Comparison of ENCODE assay signal across 13 cellular contexts in the genomic region with DNA sequence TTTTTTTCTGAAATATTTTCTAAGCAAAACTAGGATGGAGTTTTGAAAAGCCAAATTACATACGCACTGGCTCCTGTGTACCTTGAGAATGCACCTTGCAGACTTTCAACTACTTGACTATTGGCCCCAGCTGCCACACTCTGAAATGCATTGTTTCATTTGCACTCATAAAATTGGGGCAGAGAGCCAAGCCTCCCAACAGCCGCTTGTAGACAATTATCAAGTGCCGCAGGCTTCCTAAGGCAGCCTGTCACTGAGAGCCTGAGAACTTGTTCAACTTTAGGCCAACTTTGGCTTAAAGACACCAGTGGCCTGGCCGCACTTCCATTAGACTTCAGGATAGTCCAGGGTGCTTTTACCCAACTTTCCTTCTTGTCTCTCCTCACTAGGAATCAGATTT.
A peak's percentile ranks its signal among the peaks of the same experiment; 100 is the strongest.
DNase-seq lines count a peak whose midpoint lies in the region; ATAC-seq and TF ChIP-seq lines count a peak whose summit lies in the region.
"Had no signal": no experiment of that assay in that cellular context is flagged by ENCODE, and none has a peak within 500 bp of the region (broad histone marks: within the 10 kb centered on the region; RNA-seq: fewer than 3 reads in every experiment).

No MANE protein-coding gene starts in this region.

- peak; percentile 82 for ATAC-seq in upper lobe of right lung
- ATAC-seq in GM18517 (IDR thresholded peaks at IDR 0.05; ENCODE audit: unreplicated experiment): no peak
- ATAC-seq: natural killer cell, Panc1 had no signal

- H3K36me3 ChIP-seq in left ventricle myocardium inferior (no peaks in the 10 kb centered on the region), upper lobe of right lung (no peaks in the 10 kb centered on the region)
- H3K36me3 ChIP-seq: suprapubic skin had no signal

- DNase-seq in NCI-H748 (lab: John Stamatoyannopoulos, UW; ENCODE audit: unreplicated experiment) (peak; percentile 69), NCI-H748 treated with DMSO at 0.1 percent for 48 hours (lab: John Stamatoyannopoulos, UW) (no peak), NCI-H446 treated with DMSO at 0.1 percent for 48 hours (lab: John Stamatoyannopoulos, UW) (peak; percentile 9), left ventricle myocardium inferior (no peak), upper lobe of right lung (peak; percentile 62), dorsolateral prefrontal cortex (no peak)
- DNase-seq in activated CD4-positive, alpha-beta T cell treated with anti-CD3 and anti-CD28 coated beads for 1 hour: no peak
- DNase-seq: activated gamma-delta T cell treated with Interleukin-2 at 50 U/mL for 16 hours, natural killer cell, SW 1271 had no signal

- intact Hi-C loops in left ventricle myocardium inferior (cut with micrococcal nuclease) (no loop called here), upper lobe of right lung (cut with DNase I) (no loop called here), dorsolateral prefrontal cortex (cut with DNase I) (no loop called here)

- H3K9me3 ChIP-seq in left ventricle myocardium inferior (replicated peaks): peaks cover 9% of the 10 kb centered on the region
- H3K9me3 ChIP-seq in upper lobe of right lung: no peaks in the 10 kb centered on the region
- H3K9me3 ChIP-seq: suprapubic skin had no signal

- H3K27ac ChIP-seq in left ventricle myocardium inferior (replicated peaks) (peak overlapping the region; percentile 27), upper lobe of right lung (no peak overlapping the region), dorsolateral prefrontal cortex (no peak overlapping the region)
- H3K27ac ChIP-seq: suprapubic skin had no signal

- TF ChIP-seq CTCF in left ventricle myocardium inferior (IDR thresholded peaks at IDR 0.05; ENCODE audit: borderline replicate concordance) (no peak), upper lobe of right lung (IDR thresholded peaks at IDR 0.05) (no peak), dorsolateral prefrontal cortex (IDR thresholded peaks at IDR 0.05 in 54 of 56, conservative IDR thresholded peaks at IDR 0.05 in 2 of 56; ENCODE audit: low read depth in 1 of 56, partially characterized antibody in 56 of 56) (no peak)

- H3K4me3 ChIP-seq in left ventricle myocardium inferior (no peak overlapping the region), upper lobe of right lung (no peak overlapping the region), dorsolateral prefrontal cortex (no peak overlapping the region)
- H3K4me3 ChIP-seq: suprapubic skin had no signal

- peaks cover 22% of the 10 kb centered on the region for H3K4me1 ChIP-seq in left ventricle myocardium inferior
- H3K4me1 ChIP-seq in upper lobe of right lung: peaks cover 3% of the 10 kb centered on the region
- H3K4me1 ChIP-seq: suprapubic skin had no signal

- H3K27me3 ChIP-seq in left ventricle myocardium inferior (ENCODE audit: low read depth) (no peaks in the 10 kb centered on the region), upper lobe of right lung (no peaks in the 10 kb centered on the region), dorsolateral prefrontal cortex (no peaks in the 10 kb centered on the region)
- H3K27me3 ChIP-seq: suprapubic skin had no signal

Comparison
In these comparisons a context has a peak if more than half of its experiments do, and no peak if none do; other contexts are left out.
1. DNase-seq: peak in NCI-H748 (single experiment), NCI-H446 treated with DMSO at 0.1 percent for 48 hours (single experiment) and upper lobe of right lung (single experiment); none in NCI-H748 treated with DMSO at 0.1 percent for 48 hours (single experiment), left ventricle myocardium inferior (single experiment), dorsolateral prefrontal cortex (0 of 10) and activated CD4-positive, alpha-beta T cell treated with anti-CD3 and anti-CD28 coated beads for 1 hour (single experiment).